Comparison of ENCODE assay signal across 10 cellular contexts in the genomic region with DNA sequence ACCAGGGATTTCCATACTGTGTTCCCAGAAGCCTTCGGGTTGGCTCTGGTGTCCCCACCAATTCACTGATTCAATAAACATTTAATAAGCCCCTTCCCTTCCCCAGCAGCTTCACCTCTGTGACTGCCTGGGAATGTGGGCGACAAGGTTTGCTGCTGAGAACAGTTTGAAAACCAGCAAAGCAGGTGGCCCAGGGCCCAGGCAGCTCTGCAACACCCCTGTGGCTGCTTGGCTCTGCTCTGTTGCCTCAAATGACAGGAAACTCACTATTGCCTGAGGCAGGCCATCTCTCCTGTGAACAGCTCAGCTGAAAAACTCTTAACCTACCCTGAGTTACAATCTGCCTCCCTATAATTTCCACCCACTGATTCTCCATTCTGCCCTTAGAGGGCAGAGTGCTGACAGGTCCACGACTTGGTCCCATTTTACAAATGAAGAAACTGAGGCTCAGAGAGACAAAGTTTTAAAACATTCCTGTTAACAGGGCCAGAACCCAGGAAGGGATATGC. TPM values are rescaled to one million over a fixed set of nuclear protein-coding genes. Genes with fewer than 3 reads are reported as not detected.
A peak's percentile ranks its signal among the peaks of the same experiment; 100 is the strongest.
DNase-seq lines count a peak whose midpoint lies in the region; ATAC-seq, FAIRE-seq and TF ChIP-seq lines count a peak whose summit lies in the region.
"Had no signal": no experiment of that assay in that cellular context is flagged by ENCODE, and none has a peak within 500 bp of the region (broad histone marks: within the 10 kb centered on the region; RNA-seq: fewer than 3 reads in every experiment).

No MANE protein-coding gene starts in this region.

- peaks cover 57% of the 10 kb centered on the region for H3K4me1 ChIP-seq in GM12878 (ENCODE audit: control insufficient read depth, insufficient read depth, low read length)

- RAD21 ChIA-PET in GM12878 (lab: Charles Lee; ENCODE audit: unreplicated experiment), result interaction anchor here (0.8 to 8.1 kb wide), 12 partner anchors 8 to 86 kb away, joined by 3 to 111 read pairs (median 4); a partner anchor contains a TSS

- peak; percentile 35 for ATAC-seq in GM12878
- ATAC-seq in sciatic nerve, result no peak
- no peak for ATAC-seq in GM21576 (IDR thresholded peaks at IDR 0.05; ENCODE audit: unreplicated experiment)

- peak; percentile 29 to 42 (median 41); a peak in 4 of 6 replicates for TF ChIP-seq CTCF in GM12878 (IDR thresholded peaks at IDR 0.05 in 2 of 3, conservative IDR thresholded peaks at IDR 0.05 in 1 of 3; ENCODE audit: control insufficient read depth in 2 of 3, extremely low read depth in 1 of 3, insufficient read depth in 1 of 3, low read depth in 3 of 3, low read length in 3 of 3)

- peak; percentile 52 for TF ChIP-seq POLR2A in GM12878 (IDR thresholded peaks at IDR 0.05; ENCODE audit: low read depth, low read length)

- DNase-seq in activated CD4-positive, alpha-beta T cell treated with anti-CD3 and anti-CD28 coated beads, Interleukin-2, amount 10 ng/mL, durations not matched to agents 7 days and 5 days, result peak; percentile 37
- no peak for DNase-seq in activated CD4-positive, alpha-beta T cell treated with anti-CD3 and anti-CD28 coated beads, Interleukin-2, amount 50 U/mL, for 48 hours
- DNase-seq in GM12878 (ENCODE audit: low read depth, low spot score) (peak; percentile 63), sciatic nerve (ENCODE audit: low spot score) (peak; percentile 42), NOMO-1 (lab: John Stamatoyannopoulos, UW; ENCODE audit: unreplicated experiment in 2 of 2) (no peak)
- DNase-seq in stimulated activated CD8-positive, alpha-beta memory T cell treated with anti-CD3 and anti-CD28 coated beads, Interleukin-4, amount 100 ng/mL, for 48 hours, result no peak

- POLR2A ChIA-PET in activated CD4-positive, alpha-beta T cell treated with anti-CD3 and anti-CD28 coated beads, Interleukin-2, amount 10 ng/mL, durations not matched to agents 7 days and 5 days (lab: Charles Lee), result no interaction called here
- POLR2A ChIA-PET in GM12878 (lab: Charles Lee), result interaction anchor here (0.6 to 3.3 kb wide), 6 partner anchors 11 to 579 kb away, joined by 4 to 24 read pairs (median 6); a partner anchor contains a TSS

- peak overlapping the region; percentile 90 for H3K27ac ChIP-seq in GM12878 (ENCODE audit: control insufficient read depth, insufficient read depth)
- H3K27ac ChIP-seq: tibial artery had no signal

- in situ Hi-C loops in GM12878 (cut with MboI), result loop anchor here (5.0 kb wide), 1 partner anchor 51 kb away; no protein-coding TSS in a partner anchor

- H3K27me3 Mint-ChIP-seq in activated CD4-positive, alpha-beta T cell treated with anti-CD3 and anti-CD28 coated beads, Interleukin-2, amount 10 ng/mL, durations not matched to agents 7 days and 5 days, result no peaks in the 10 kb centered on the region
- H3K27me3 Mint-ChIP-seq in IgD-negative memory B cell, result no peaks in the 10 kb centered on the region

- FAIRE-seq in GM12878 (lab: Jason Lieb, UNC), result peak; percentile 88
- FAIRE-seq: endometrium had no signal

- intact Hi-C loops in GM12878 (cut with micrococcal nuclease; ENCODE audit: unreplicated experiment), result loop anchor here (10.0 kb wide), 1 partner anchor 113 kb away; no protein-coding TSS in a partner anchor
- intact Hi-C loops in sciatic nerve (cut with DNase I), result no loop called here

- H3K36me3 Mint-ChIP-seq in activated CD4-positive, alpha-beta T cell treated with anti-CD3 and anti-CD28 coated beads, Interleukin-2, amount 10 ng/mL, durations not matched to agents 7 days and 5 days (ENCODE audit: low read depth), result peaks cover 34% of the 10 kb centered on the region
- peaks cover 6% of the 10 kb centered on the region for H3K36me3 Mint-ChIP-seq in IgD-negative memory B cell

- H3K9ac ChIP-seq in GM12878 (ENCODE audit: control insufficient read depth, insufficient read depth, low read length), result peak overlapping the region; percentile 45; the same call in 1 of the 2 replicates

- SMC1A ChIA-PET in GM12878 (lab: Charles Lee; ENCODE audit: uncharacterized antibody, unreplicated experiment), result interaction anchor here (1.0 to 10.4 kb wide), 12 partner anchors 12 to 88 kb away, joined by 3 to 122 read pairs (median 4); a partner anchor contains a TSS

- H3K36me3 ChIP-seq in GM12878 (ENCODE audit: control insufficient read depth in 2 of 2, insufficient read depth in 2 of 2, low read length in 1 of 2), result peaks cover 15 to 34% of the 10 kb centered on the region in 2 experiments
- H3K36me3 ChIP-seq: tibial artery had no signal

- no peak overlapping the region for H3K4me3 Mint-ChIP-seq in activated CD4-positive, alpha-beta T cell treated with anti-CD3 and anti-CD28 coated beads, Interleukin-2, amount 10 ng/mL, durations not matched to agents 7 days and 5 days
- peak overlapping the region in 3 of 4 donors; percentile 65 to 80 (median 79) for H3K4me3 Mint-ChIP-seq in IgD-negative memory B cell

- peaks cover 66% of the 10 kb centered on the region for H3K4me1 Mint-ChIP-seq in activated CD4-positive, alpha-beta T cell treated with anti-CD3 and anti-CD28 coated beads, Interleukin-2, amount 10 ng/mL, durations not matched to agents 7 days and 5 days
- H3K4me1 Mint-ChIP-seq in IgD-negative memory B cell, result peaks cover 31 to 53% (median 40%) of the 10 kb centered on the region in 3 donors

- no peaks in the 10 kb centered on the region for H3K9me3 Mint-ChIP-seq in activated CD4-positive, alpha-beta T cell treated with anti-CD3 and anti-CD28 coated beads, Interleukin-2, amount 10 ng/mL, durations not matched to agents 7 days and 5 days
- no peaks in the 10 kb centered on the region for H3K9me3 Mint-ChIP-seq in IgD-negative memory B cell

- H3K79me2 ChIP-seq in GM12878 (ENCODE audit: control insufficient read depth, insufficient read depth, low read length), result peaks cover 28% of the 10 kb centered on the region

- H3K9me3 ChIP-seq in GM12878 (replicated peaks; ENCODE audit: control insufficient read depth, insufficient read depth, low read length), result no peaks in the 10 kb centered on the region
- H3K9me3 ChIP-seq: tibial artery had no signal

- no peaks in the 10 kb centered on the region for H4K20me1 ChIP-seq in GM12878 (ENCODE audit: control insufficient read depth, insufficient read depth)

- H3K27ac Mint-ChIP-seq in activated CD4-positive, alpha-beta T cell treated with anti-CD3 and anti-CD28 coated beads, Interleukin-2, amount 10 ng/mL, durations not matched to agents 7 days and 5 days, result peak overlapping the region; percentile 70
- peak overlapping the region; percentile 20 to 99 (median 78) for H3K27ac Mint-ChIP-seq in IgD-negative memory B cell

- H2AFZ ChIP-seq in GM12878 (ENCODE audit: control insufficient read depth, low read depth, low read length), result no peak overlapping the region

- peak overlapping the region; percentile 84 for H3K4me2 ChIP-seq in GM12878 (ENCODE audit: control insufficient read depth, insufficient read depth)

- TF ChIP-seq EP300 in GM12878 (IDR thresholded peaks at IDR 0.05; ENCODE audit: borderline replicate concordance in 1 of 2, control insufficient read depth in 1 of 2, low read depth in 2 of 2, low read length in 2 of 2), result no peak

- CTCF ChIA-PET in activated CD4-positive, alpha-beta T cell treated with anti-CD3 and anti-CD28 coated beads, Interleukin-2, amount 10 ng/mL, durations not matched to agents 7 days and 5 days (lab: Charles Lee), result interaction anchor here (1.2 to 1.5 kb wide), 2 partner anchors 10 to 13 kb away, joined by 5 read pairs; a partner anchor contains a TSS
- CTCF ChIA-PET in GM12878 (lab: Yijun Ruan, JAX), result interaction anchor here (0.6 to 19.9 kb wide), 22 partner anchors 8 to 616 kb away, joined by 3 to 332 read pairs (median 5); a partner anchor contains a TSS

- no peaks in the 10 kb centered on the region for H3K27me3 ChIP-seq in GM12878 (replicated peaks in 1 of 2; ENCODE audit: control insufficient read depth in 2 of 2, insufficient read depth in 2 of 2, low read length in 1 of 2)
- H3K27me3 ChIP-seq: tibial artery had no signal

- WGBS in GM12878 (ENCODE audit: insufficient coverage, insufficient replicate concordance, low lambda C conversion rate, missing lambda C conversion rate), result 4% methylated on average over 3 of the region's 3 CpGs

- no TSS peak for BruUV-seq in GM12878 (replicated peaks; lab: Mats Ljungman, UMichigan)

- H3K4me3 ChIP-seq in GM12878, result 0 out of 2 replicates have a peak overlapping the region, but pooled peaks have one; percentile 0
- H3K4me3 ChIP-seq: tibial artery had no signal

- peak; percentile 47 for TF ChIP-seq RAD21 in GM12878 (IDR thresholded peaks at IDR 0.05; ENCODE audit: insufficient read depth, low read depth, low read length)

RNA-seq across cellular contexts. Expression of a gene that starts 10.5 kb away (rescaled TPM):
- total RNA-seq in activated CD4-positive, alpha-beta T cell treated with anti-CD3 and anti-CD28 coated beads, Interleukin-2, amount 10 ng/mL, durations not matched to agents 7 days and 5 days, result 10 to 100 TPM; 25.3 to 29.0 TPM
- 26.6 TPM for polyA plus RNA-seq in IgD-negative memory B cell
- 55.4 and 60.9 TPM in 2 replicates for total RNA-seq in GM12878 (2013; cell fraction: nucleolus; rRNA removed)
- 27.4 and 28.5 TPM in 2 replicates for total RNA-seq in GM12878 (2014; rRNA removed)
- total RNA-seq in GM12878 (2014; rRNA removed; fragmentation: Illumina TruSeq; extraction: Trizol), result 10.5 and 10.9 TPM in 2 replicates
- 22.9 and 23.6 TPM in 2 replicates for total RNA-seq in GM12878 (2021)
- polyA plus RNA-seq in GM12878 (2011; ENCODE audit: low read depth), result 9.5 TPM
- polyA plus RNA-seq in GM12878 (2011; rRNA removed), result 16.2 and 31.2 TPM in 2 replicates
- 49.3 and 77.4 TPM in 2 replicates for polyA plus RNA-seq in GM12878 (2011; cell fraction: cytosol; rRNA removed)
- 45.4 and 47.1 TPM in 2 replicates for polyA plus RNA-seq in GM12878 (2011; cell fraction: nucleus; rRNA removed)
- polyA plus RNA-seq in GM12878 (2012), result 22.8 and 28.8 TPM in 2 replicates
- polyA plus RNA-seq in GM12878 (2014; fragmentation: Illumina TruSeq; extraction: Trizol), result 4.6 and 15.9 TPM in 2 replicates
- 1 to 10 TPM in 1 of 2 experiments, under 1 TPM in 1; 0.69 to 1.6 TPM for polyA plus RNA-seq in GM12878 (2014; fragmentation: Nextera tagmentation; extraction: Ambion mirVana)
- polyA plus RNA-seq in GM12878 (2014; rRNA removed), result 29.6 and 30.5 TPM in 2 replicates
- polyA plus RNA-seq in GM12878 (2016; fragmentation: Nextera tagmentation; extraction: Ambion mirVana), result 10 to 100 TPM; 15.8 to 20.6 TPM
- polyA minus RNA-seq in GM12878 (2011; rRNA and poly(A)+ RNA removed), result 38.3 and 56.7 TPM in 2 replicates
- polyA minus RNA-seq in GM12878 (2011; cell fraction: cytosol; rRNA and poly(A)+ RNA removed), result 11.3 and 12.3 TPM in 2 replicates
- polyA minus RNA-seq in GM12878 (2011; cell fraction: nucleus; rRNA and poly(A)+ RNA removed), result 15.4 and 23.7 TPM in 2 replicates
- 8.4 TPM for total RNA-seq in sciatic nerve

RNA-seq across cellular contexts. Expression of a gene that starts 57.3 kb away (rescaled TPM):
- under 1 TPM; 0.40 to 0.67 TPM for total RNA-seq in activated CD4-positive, alpha-beta T cell treated with anti-CD3 and anti-CD28 coated beads, Interleukin-2, amount 10 ng/mL, durations not matched to agents 7 days and 5 days
- not detected for polyA plus RNA-seq in IgD-negative memory B cell
- total RNA-seq in GM12878 (2013; cell fraction: nucleolus; rRNA removed), result 39.2 and 39.8 TPM in 2 replicates
- total RNA-seq in GM12878 (2014; rRNA removed), result 2.5 and 2.8 TPM in 2 replicates
- total RNA-seq in GM12878 (2014; rRNA removed; fragmentation: Illumina TruSeq; extraction: Trizol), result 3.4 and 3.5 TPM in 2 replicates
- total RNA-seq in GM12878 (2021), result 3.3 and 3.9 TPM in 2 replicates
- polyA plus RNA-seq in GM12878 (2011; ENCODE audit: low read depth), result 1.8 TPM
- polyA plus RNA-seq in GM12878 (2011; rRNA removed), result 20.5 and 20.6 TPM in 2 replicates
- polyA plus RNA-seq in GM12878 (2011; cell fraction: cytosol; rRNA removed), result 12.1 and 14.3 TPM in 2 replicates
- 19.0 and 30.2 TPM in 2 replicates for polyA plus RNA-seq in GM12878 (2011; cell fraction: nucleus; rRNA removed)
- polyA plus RNA-seq in GM12878 (2012), result 1.8 and 3.0 TPM in 2 replicates
- 2.6 and 2.8 TPM in 2 replicates for polyA plus RNA-seq in GM12878 (2014; fragmentation: Illumina TruSeq; extraction: Trizol)
- 1 to 10 TPM; 2.9 to 4.5 TPM for polyA plus RNA-seq in GM12878 (2014; fragmentation: Nextera tagmentation; extraction: Ambion mirVana)
- polyA plus RNA-seq in GM12878 (2014; rRNA removed), result 3.4 and 3.5 TPM in 2 replicates
- 1 to 10 TPM in 1 of 2 experiments, under 1 TPM in 1; 0.89 to 1.2 TPM for polyA plus RNA-seq in GM12878 (2016; fragmentation: Nextera tagmentation; extraction: Ambion mirVana)
- 10.8 and 11.0 TPM in 2 replicates for polyA minus RNA-seq in GM12878 (2011; rRNA and poly(A)+ RNA removed)
- 3.3 and 3.6 TPM in 2 replicates for polyA minus RNA-seq in GM12878 (2011; cell fraction: cytosol; rRNA and poly(A)+ RNA removed)
- polyA minus RNA-seq in GM12878 (2011; cell fraction: nucleus; rRNA and poly(A)+ RNA removed), result 6.9 and 8.1 TPM in 2 replicates
- total RNA-seq in sciatic nerve, result 1.3 TPM

Comparison
In these comparisons a context has a peak if more than half of its experiments do, and no peak if none do; other contexts are left out.
1. DNase-seq: peak in activated CD4-positive, alpha-beta T cell treated with anti-CD3 and anti-CD28 coated beads, Interleukin-2, amount 10 ng/mL, durations not matched to agents 7 days and 5 days (single experiment), GM12878 (single experiment) and sciatic nerve (single experiment); none in activated CD4-positive, alpha-beta T cell treated with anti-CD3 and anti-CD28 coated beads, Interleukin-2, amount 50 U/mL, for 48 hours (0 of 2), stimulated activated CD8-positive, alpha-beta memory T cell treated with anti-CD3 and anti-CD28 coated beads, Interleukin-4, amount 100 ng/mL, for 48 hours (single experiment) and NOMO-1 (0 of 2).